In genomic region chr9:3180696-3181048, GRCh38 we compare ENCODE assay signal across 15 cellular contexts.
A peak's percentile ranks its signal among the peaks of the same experiment; 100 is the strongest.
DNase-seq lines count a peak whose midpoint lies in the region; ATAC-seq and TF ChIP-seq lines count a peak whose summit lies in the region.
"Had no signal": no experiment of that assay in that cellular context is flagged by ENCODE, and none has a peak within 500 bp of the region (broad histone marks: within the 10 kb centered on the region; RNA-seq: fewer than 3 reads in every experiment).

No MANE protein-coding gene starts in this region.

- H3K9me2 ChIP-seq in SK-N-SH = no peaks in the 10 kb centered on the region

- H3K27me3 Mint-ChIP-seq in activated CD4-positive, alpha-beta memory T cell treated with anti-CD3 and anti-CD28 coated beads for 36 hours = peaks cover 29% of the 10 kb centered on the region

- H3K9ac ChIP-seq in SK-N-SH (no peak overlapping the region), iPS-20b (ENCODE audit: low read depth, low read length) (no peak overlapping the region), smooth muscle cell (ENCODE audit: low read depth) (no peak overlapping the region)

- 56% methylated on average over 15 of the region's 19 CpGs for WGBS in SK-N-SH (ENCODE audit: low lambda C conversion rate)
- WGBS in smooth muscle cell (ENCODE audit: low lambda C conversion rate) = 68% methylated on average over 17 of the region's 19 CpGs

- no peaks in the 10 kb centered on the region for H3K36me3 Mint-ChIP-seq in activated CD4-positive, alpha-beta memory T cell treated with anti-CD3 and anti-CD28 coated beads for 36 hours
- H3K36me3 Mint-ChIP-seq: memory B cell had no signal

- H3K79me2 ChIP-seq in SK-N-SH (ENCODE audit: insufficient read depth) = no peaks in the 10 kb centered on the region
- H3K79me2 ChIP-seq in smooth muscle cell (ENCODE audit: low read depth) = no peaks in the 10 kb centered on the region

- H3K9me3 ChIP-seq in SK-N-SH (no peaks in the 10 kb centered on the region), iPS-20b (ENCODE audit: insufficient read depth, low read depth, low read length) (no peaks in the 10 kb centered on the region), smooth muscle cell (replicated peaks; ENCODE audit: low read depth) (no peaks in the 10 kb centered on the region)
- H3K9me3 ChIP-seq: heart left ventricle, thyroid gland had no signal

- H3K27me3 ChIP-seq in SK-N-SH (ENCODE audit: insufficient read depth) (peaks cover 27% of the 10 kb centered on the region; the same call in 1 of the 2 replicates), iPS-20b (ENCODE audit: insufficient read depth, low read length) (peaks cover 38% of the 10 kb centered on the region), smooth muscle cell (ENCODE audit: low read depth) (peaks cover 50% of the 10 kb centered on the region)
- H3K27me3 ChIP-seq: thyroid gland had no signal

- H3K4me3 Mint-ChIP-seq in activated CD4-positive, alpha-beta memory T cell treated with anti-CD3 and anti-CD28 coated beads for 36 hours = no peak overlapping the region
- H3K4me3 Mint-ChIP-seq: memory B cell had no signal

- H3K4me1 Mint-ChIP-seq in activated CD4-positive, alpha-beta memory T cell treated with anti-CD3 and anti-CD28 coated beads for 36 hours (ENCODE audit: low read depth) = peaks cover 3% of the 10 kb centered on the region
- H3K4me1 Mint-ChIP-seq: memory B cell had no signal

- intact Hi-C loops in activated CD4-positive, alpha-beta memory T cell treated with anti-CD3 and anti-CD28 coated beads for 36 hours (cut with micrococcal nuclease) = loop anchor here (1.0 kb wide), 1 partner anchor 323 kb away; no protein-coding TSS in a partner anchor

- no peak overlapping the region for H3K27ac ChIP-seq in SK-N-SH (ENCODE audit: low read depth in 2 of 2, low read length in 1 of 2)
- no peak overlapping the region for H3K27ac ChIP-seq in iPS-20b (ENCODE audit: low read length)
- H3K27ac ChIP-seq in smooth muscle cell (ENCODE audit: low read depth) = no peak overlapping the region
- H3K27ac ChIP-seq: 22Rv1, heart left ventricle, thyroid gland had no signal

- H3K4me2 ChIP-seq in SK-N-SH (0 out of 2 replicates have a peak overlapping the region, but pooled peaks have one; percentile 28), smooth muscle cell (peak overlapping the region; percentile 80)

- no peaks in the 10 kb centered on the region for H3K4me1 ChIP-seq in SK-N-SH (ENCODE audit: control insufficient read depth in 1 of 2, insufficient read depth in 2 of 2, low read depth in 1 of 2, low read length in 1 of 2)
- peaks cover 5% of the 10 kb centered on the region; the same call in 1 of the 2 replicates for H3K4me1 ChIP-seq in iPS-20b (ENCODE audit: insufficient read depth, low read length)
- peaks cover 5% of the 10 kb centered on the region for H3K4me1 ChIP-seq in smooth muscle cell (ENCODE audit: low read depth)

- no peak for ATAC-seq in SK-N-SH treated with all-trans-retinoic acid at 6 μM for 48 hours
- ATAC-seq: Panc1, T-helper 17 cell had no signal

- H4K20me1 ChIP-seq in SK-N-SH (ENCODE audit: insufficient read depth) (no peaks in the 10 kb centered on the region), smooth muscle cell (ENCODE audit: low read depth) (no peaks in the 10 kb centered on the region)

- H3K4me3 ChIP-seq in SK-N-SH (ENCODE audit: low read depth in 2 of 2, low read length in 1 of 2) (no peak overlapping the region), astrocyte of the spinal cord (ENCODE audit: low read depth, low read length) (peak overlapping the region; percentile 31), iPS-20b (ENCODE audit: low read length) (peak overlapping the region; percentile 67; the same call in 1 of the 2 replicates), smooth muscle cell (peak overlapping the region; percentile 33)
- H3K4me3 ChIP-seq: thyroid gland had no signal

- DNase-seq in SK-N-SH = no peak
- no peak for DNase-seq in astrocyte of the spinal cord (ENCODE audit: low read depth, low spot score)
- DNase-seq in smooth muscle cell (lab: John Stamatoyannopoulos, UW; ENCODE audit: unreplicated experiment) = no peak
- no peak for DNase-seq in activated CD8-positive, alpha-beta memory T cell treated with anti-CD3 and anti-CD28 coated beads, Interleukin-2, amount 50 U/mL, for 4 hours
- no peak for DNase-seq in central memory CD4-positive, alpha-beta T cell
- DNase-seq in activated CD4-positive, alpha-beta memory T cell treated with anti-CD3 and anti-CD28 coated beads for 36 hours = no peak
- DNase-seq: heart left ventricle, T-helper 17 cell, thyroid gland had no signal

- CTCF ChIA-PET in SK-N-SH (lab: Yijun Ruan, JAX) = interaction anchor here (0.6 to 2.2 kb wide), 4 partner anchors 309 to 503 kb away, joined by 3 to 13 read pairs (median 6); no protein-coding TSS in a partner anchor
- CTCF ChIA-PET in activated CD4-positive, alpha-beta memory T cell treated with anti-CD3 and anti-CD28 coated beads for 36 hours (lab: Charles Lee) = interaction anchor here (0.7 to 3.6 kb wide), 2 partner anchors 322 to 325 kb away, joined by 3 to 35 read pairs; no protein-coding TSS in a partner anchor

- TF ChIP-seq EP300 in SK-N-SH (IDR thresholded peaks at IDR 0.05; ENCODE audit: borderline replicate concordance in 1 of 2, low read depth in 1 of 2, low read length in 1 of 2) = no peak

- in situ Hi-C loops in astrocyte of the spinal cord (cut with HindIII; ENCODE audit: low sequenced_read_pairs) = no loop called here

- TF ChIP-seq CTCF in SK-N-SH (IDR thresholded peaks at IDR 0.05) (no peak), astrocyte of the spinal cord (IDR thresholded peaks at IDR 0.05; ENCODE audit: low read depth, low read length) (no peak), smooth muscle cell (IDR thresholded peaks at IDR 0.05; ENCODE audit: borderline replicate concordance, insufficient read depth, poor library complexity, severe bottlenecking) (no peak)

- H2AFZ ChIP-seq in SK-N-SH (ENCODE audit: low read depth) = no peak overlapping the region
- no peak overlapping the region for H2AFZ ChIP-seq in smooth muscle cell (ENCODE audit: low read depth)

- H3K27ac Mint-ChIP-seq in activated CD4-positive, alpha-beta memory T cell treated with anti-CD3 and anti-CD28 coated beads for 36 hours = no peak overlapping the region
- H3K27ac Mint-ChIP-seq: activated naive CD8-positive, alpha-beta T cell treated with anti-CD3 and anti-CD28 coated beads, Interleukin-2, amount 50 U/mL, for 24 hours; memory B cell; T-helper 17 cell had no signal

- H3K36me3 ChIP-seq in SK-N-SH (replicated peaks in 1 of 2; ENCODE audit: control insufficient read depth in 1 of 2, insufficient read depth in 2 of 2, low read length in 1 of 2) (no peaks in the 10 kb centered on the region), iPS-20b (ENCODE audit: insufficient read depth, low read depth, low read length) (no peaks in the 10 kb centered on the region), smooth muscle cell (ENCODE audit: low read depth) (no peaks in the 10 kb centered on the region)
- H3K36me3 ChIP-seq: heart left ventricle, thyroid gland had no signal

- POLR2A ChIA-PET in SK-N-SH (lab: Yijun Ruan, JAX) = no interaction called here
- POLR2A ChIA-PET in activated CD4-positive, alpha-beta memory T cell treated with anti-CD3 and anti-CD28 coated beads for 36 hours (lab: Charles Lee) = no interaction called here

- no peaks in the 10 kb centered on the region for H3K9me3 Mint-ChIP-seq in activated CD4-positive, alpha-beta memory T cell treated with anti-CD3 and anti-CD28 coated beads for 36 hours
- H3K9me3 Mint-ChIP-seq: activated naive CD8-positive, alpha-beta T cell treated with anti-CD3 and anti-CD28 coated beads, Interleukin-2, amount 50 U/mL, for 24 hours; memory B cell had no signal

- TF ChIP-seq RAD21 in SK-N-SH (IDR thresholded peaks at IDR 0.05; ENCODE audit: low read length) = no peak

- no peaks in the 10 kb centered on the region for H3F3A ChIP-seq in SK-N-SH (replicated peaks; ENCODE audit: insufficient read depth)
- H3F3A ChIP-seq in smooth muscle cell (ENCODE audit: low read depth) = no peaks in the 10 kb centered on the region

TF ChIP-seq in SK-N-SH, 30 proteins besides CTCF, POLR2A, EP300 and RAD21 (continues in another document):
- TF ChIP-seq ELF1 (IDR thresholded peaks at IDR 0.05) (no peak), TEAD4 (IDR thresholded peaks at IDR 0.05; ENCODE audit: borderline replicate concordance, insufficient read depth) (no peak), ZBTB33 (IDR thresholded peaks at IDR 0.05; ENCODE audit: borderline replicate concordance, low read depth) (no peak)

TF ChIP-seq in SK-N-SH treated with all-trans-retinoic acid at 6 μM for 48 hours, 23 proteins besides CTCF, POLR2A, EP300 and RAD21 (continues in another document):
- TF ChIP-seq, protein P1, sequence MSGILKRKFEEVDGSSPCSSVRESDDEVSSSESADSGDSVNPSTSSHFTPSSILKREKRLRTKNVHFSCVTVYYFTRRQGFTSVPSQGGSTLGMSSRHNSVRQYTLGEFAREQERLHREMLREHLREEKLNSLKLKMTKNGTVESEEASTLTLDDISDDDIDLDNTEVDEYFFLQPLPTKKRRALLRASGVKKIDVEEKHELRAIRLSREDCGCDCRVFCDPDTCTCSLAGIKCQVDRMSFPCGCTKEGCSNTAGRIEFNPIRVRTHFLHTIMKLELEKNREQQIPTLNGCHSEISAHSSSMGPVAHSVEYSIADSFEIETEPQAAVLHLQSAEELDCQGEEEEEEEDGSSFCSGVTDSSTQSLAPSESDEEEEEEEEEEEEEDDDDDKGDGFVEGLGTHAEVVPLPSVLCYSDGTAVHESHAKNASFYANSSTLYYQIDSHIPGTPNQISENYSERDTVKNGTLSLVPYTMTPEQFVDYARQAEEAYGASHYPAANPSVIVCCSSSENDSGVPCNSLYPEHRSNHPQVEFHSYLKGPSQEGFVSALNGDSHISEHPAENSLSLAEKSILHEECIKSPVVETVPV (CRISPR knock-in tag; IDR thresholded peaks at IDR 0.05) = no peak
- TF ChIP-seq ZFP3 (CRISPR knock-in tag; IDR thresholded peaks at IDR 0.05) = no peak

Comparison
In these comparisons a context has a peak if more than half of its experiments do, and no peak if none do; other contexts are left out.
1. H3K4me3 ChIP-seq: peak in astrocyte of the spinal cord (single experiment), iPS-20b (single experiment) and smooth muscle cell (single experiment); none in SK-N-SH (0 of 2).